19 cellular contexts compared by ENCODE assay signal in genomic region chr1:21304488-21304887, GRCh38. TPM values are rescaled to one million over a fixed set of nuclear protein-coding genes. Genes with fewer than 3 reads are reported as not detected.
DNase-seq lines count a peak whose midpoint lies in the region; TF ChIP-seq lines count a peak whose summit lies in the region.
"Had no signal": no experiment of that assay in that cellular context is flagged by ENCODE, and none has a peak within 500 bp of the region (broad histone marks: within the 10 kb centered on the region; RNA-seq: fewer than 3 reads in every experiment).

No MANE protein-coding gene starts in this region.

- H3K79me2 ChIP-seq in SU-DHL-6 (ENCODE audit: insufficient read depth, low read length): peaks cover 73% of the 10 kb centered on the region

- H4K8ac ChIP-seq in mesenchymal stem cell (ENCODE audit: low read length): no peak overlapping the region

- peak overlapping the region; percentile 19 for H3K27ac Mint-ChIP-seq in activated naive CD8-positive, alpha-beta T cell
- no peak overlapping the region for H3K27ac Mint-ChIP-seq in activated naive CD8-positive, alpha-beta T cell treated with anti-CD3 and anti-CD28 coated beads for 36 hours
- H3K27ac Mint-ChIP-seq: activated CD8-positive, alpha-beta T cell treated with anti-CD3 and anti-CD28 coated beads, Interleukin-2, amount 10 ng/mL, durations not matched to agents 7 days and 5 days had no signal

- H3K4me1 ChIP-seq in mesenchymal stem cell (ENCODE audit: control insufficient read depth, insufficient read depth, low read depth, low read length) (peaks cover 56% of the 10 kb centered on the region), vagina (peaks cover 82% of the 10 kb centered on the region)

- H3K4ac ChIP-seq in mesenchymal stem cell (ENCODE audit: low read depth in 1 of 2, low read length in 2 of 2): no peak overlapping the region

- H2BK15ac ChIP-seq in mesenchymal stem cell (ENCODE audit: low read depth, poor library complexity, severe bottlenecking): no peak overlapping the region

- no peak overlapping the region for H3K18ac ChIP-seq in mesenchymal stem cell (ENCODE audit: low read depth in 1 of 2, low read length in 2 of 2)

- 60% methylated on average over 2 of the region's 2 CpGs for WGBS in mesenchymal stem cell

- H4K91ac ChIP-seq in mesenchymal stem cell (ENCODE audit: low read length): no peak overlapping the region

- H3K27me3 ChIP-seq in SU-DHL-6 (ENCODE audit: low read length) (no peaks in the 10 kb centered on the region), mesenchymal stem cell (ENCODE audit: control insufficient read depth in 1 of 2, insufficient read depth in 1 of 2, low read length in 2 of 2) (no peaks in the 10 kb centered on the region), vagina (no peaks in the 10 kb centered on the region)
- H3K27me3 ChIP-seq: transverse colon had no signal

- no peak overlapping the region for H2AK5ac ChIP-seq in mesenchymal stem cell (ENCODE audit: low read length, severe bottlenecking)

- no peaks in the 10 kb centered on the region for H3K27me3 Mint-ChIP-seq in activated naive CD8-positive, alpha-beta T cell
- H3K27me3 Mint-ChIP-seq in activated naive CD8-positive, alpha-beta T cell treated with anti-CD3 and anti-CD28 coated beads for 36 hours: no peaks in the 10 kb centered on the region

- H2BK120ac ChIP-seq in mesenchymal stem cell (ENCODE audit: low read depth, low read length): peak overlapping the region; percentile 24

- no peak overlapping the region for H3K9ac ChIP-seq in SU-DHL-6 (ENCODE audit: low read length)
- H3K9ac ChIP-seq in mesenchymal stem cell (ENCODE audit: low read length): no peak overlapping the region

- peaks cover 29% of the 10 kb centered on the region for H3K79me1 ChIP-seq in mesenchymal stem cell (replicated peaks; ENCODE audit: low read length, poor library complexity, severe bottlenecking)

- H4K20me1 ChIP-seq in SU-DHL-6 (ENCODE audit: low read depth, low read length): no peaks in the 10 kb centered on the region

- no peak overlapping the region for H3K14ac ChIP-seq in mesenchymal stem cell (ENCODE audit: low read length in 2 of 2)

- peaks cover 64% of the 10 kb centered on the region for H3K4me1 Mint-ChIP-seq in activated naive CD8-positive, alpha-beta T cell (ENCODE audit: low read depth)
- H3K4me1 Mint-ChIP-seq in activated naive CD8-positive, alpha-beta T cell treated with anti-CD3 and anti-CD28 coated beads for 36 hours: peaks cover 62% of the 10 kb centered on the region

- H2BK5ac ChIP-seq in mesenchymal stem cell (ENCODE audit: low read depth, low read length, poor library complexity, severe bottlenecking): no peak overlapping the region

- H3K4me3 ChIP-seq in SU-DHL-6 (ENCODE audit: insufficient read depth, low read length, poor library complexity, severe bottlenecking): no peak overlapping the region
- no peak overlapping the region for H3K4me3 ChIP-seq in mesenchymal stem cell (ENCODE audit: insufficient read depth in 1 of 2, low read depth in 1 of 2, low read length in 2 of 2)
- H3K4me3 ChIP-seq in vagina: no peak overlapping the region
- H3K4me3 ChIP-seq: coronary artery, transverse colon had no signal

- no peak for DNase-seq in activated naive CD8-positive, alpha-beta T cell treated with anti-CD3 and anti-CD28 coated beads for 36 hours
- peak; percentile 49 for DNase-seq in mesenchymal stem cell
- DNase-seq in vagina (ENCODE audit: extremely low spot score in 2 of 2): no peak
- no peak for DNase-seq in stimulated activated CD4-positive, alpha-beta T cell treated with anti-CD3 and anti-CD28 coated beads, Interleukin-4, amount 100 ng/mL, for 4 hours
- no peak for DNase-seq in kidney tubule cell (ENCODE audit: low spot score)
- DNase-seq in AG08396 (ENCODE audit: low spot score): no peak
- DNase-seq: activated CD8-positive, alpha-beta T cell treated with anti-CD3 and anti-CD28 coated beads, Interleukin-2, amount 10 ng/mL, durations not matched to agents 7 days and 5 days; activated effector memory CD4-positive, alpha-beta T cell treated with Interleukin-2 at 50 U/mL for 16 hours; aorta; DMS153; immature natural killer cell; NCI-H1048; NCI-H226; SIG-M5; stimulated activated CD4-positive, alpha-beta T cell treated with anti-CD3 and anti-CD28 coated beads, Interleukin-2, amount 100 ng/mL, for 24 hours; transverse colon had no signal

- H3K23ac ChIP-seq in mesenchymal stem cell (ENCODE audit: low read length in 2 of 2): no peak overlapping the region

- H3K4me3 Mint-ChIP-seq in activated naive CD8-positive, alpha-beta T cell: no peak overlapping the region
- H3K4me3 Mint-ChIP-seq in activated naive CD8-positive, alpha-beta T cell treated with anti-CD3 and anti-CD28 coated beads for 36 hours: no peak overlapping the region
- H3K4me3 Mint-ChIP-seq: activated CD8-positive, alpha-beta T cell treated with anti-CD3 and anti-CD28 coated beads, Interleukin-2, amount 10 ng/mL, durations not matched to agents 7 days and 5 days; immature natural killer cell had no signal

- H3K9me2 ChIP-seq in SU-DHL-6 (replicated peaks; ENCODE audit: insufficient read depth, low read length): no peaks in the 10 kb centered on the region

- H3F3A ChIP-seq in SU-DHL-6 (ENCODE audit: insufficient read depth): peaks cover 3% of the 10 kb centered on the region; the same call in 1 of the 2 replicates

- H3K9me3 ChIP-seq in SU-DHL-6 (ENCODE audit: insufficient read depth, low read length) (no peaks in the 10 kb centered on the region), mesenchymal stem cell (ENCODE audit: control insufficient read depth, low read length) (no peaks in the 10 kb centered on the region), vagina (no peaks in the 10 kb centered on the region)
- H3K9me3 ChIP-seq: transverse colon had no signal

- intact Hi-C loops in vagina (cut with DNase I): no loop called here

- no peaks in the 10 kb centered on the region for H3K36me3 Mint-ChIP-seq in activated naive CD8-positive, alpha-beta T cell
- peaks cover 4% of the 10 kb centered on the region for H3K36me3 Mint-ChIP-seq in activated naive CD8-positive, alpha-beta T cell treated with anti-CD3 and anti-CD28 coated beads for 36 hours
- H3K36me3 Mint-ChIP-seq: immature natural killer cell had no signal

- TF ChIP-seq CTCF in SU-DHL-6 (IDR thresholded peaks at IDR 0.05; ENCODE audit: insufficient read depth, low read length, poor library complexity, severe bottlenecking) (no peak), vagina (IDR thresholded peaks at IDR 0.05) (no peak)

- H3K36me3 ChIP-seq in SU-DHL-6 (ENCODE audit: low read length) (no peaks in the 10 kb centered on the region), mesenchymal stem cell (ENCODE audit: control insufficient read depth in 1 of 2, insufficient read depth in 2 of 2, low read depth in 1 of 2, low read length in 2 of 2) (no peaks in the 10 kb centered on the region), vagina (no peaks in the 10 kb centered on the region)
- H3K36me3 ChIP-seq: transverse colon had no signal

- no peak for TF ChIP-seq POLR2A in vagina (IDR thresholded peaks at IDR 0.05)

- H3K27ac ChIP-seq in SU-DHL-6 (ENCODE audit: low read depth, low read length) (peak overlapping the region; percentile 10; the same call in 1 of the 2 replicates), mesenchymal stem cell (ENCODE audit: low read length, poor library complexity, severe bottlenecking) (no peak overlapping the region), vagina (peak overlapping the region; percentile 86)

- no peak overlapping the region for H2BK12ac ChIP-seq in mesenchymal stem cell (ENCODE audit: low read length in 2 of 2)

- no peak overlapping the region for H2AFZ ChIP-seq in SU-DHL-6 (ENCODE audit: low read depth, low read length, severe bottlenecking)
- no peak overlapping the region for H2AFZ ChIP-seq in mesenchymal stem cell (ENCODE audit: low read depth, low read length)

- no peak overlapping the region for H3K4me2 ChIP-seq in SU-DHL-6 (ENCODE audit: low read depth, low read length, poor library complexity, severe bottlenecking)
- H3K4me2 ChIP-seq in mesenchymal stem cell (ENCODE audit: low read length, poor library complexity, severe bottlenecking): no peak overlapping the region

- no peaks in the 10 kb centered on the region for H3K9me3 Mint-ChIP-seq in activated naive CD8-positive, alpha-beta T cell (ENCODE audit: low read depth)
- no peaks in the 10 kb centered on the region for H3K9me3 Mint-ChIP-seq in activated naive CD8-positive, alpha-beta T cell treated with anti-CD3 and anti-CD28 coated beads for 36 hours
- H3K9me3 Mint-ChIP-seq: immature natural killer cell had no signal

RNA-seq across cellular contexts. Expression of gene ECE1, which starts 14.2 kb away (rescaled TPM):
- 100 to 1,000 TPM in 1 of 2 experiments, 10 to 100 TPM in 1; 95.6 to 101 TPM for total RNA-seq in activated naive CD8-positive, alpha-beta T cell treated with anti-CD3 and anti-CD28 coated beads for 36 hours
- 229 TPM for polyA plus RNA-seq in mesenchymal stem cell (2013, experiment 1 of 2)
- 222 TPM for polyA plus RNA-seq in mesenchymal stem cell (2013, experiment 2 of 2)
- 93.8 TPM for total RNA-seq in vagina
